In genomic region chrX:40173662-40174593, GRCh38 we compare ENCODE assay signal across 8 cellular contexts.
DNase-seq lines count a peak whose midpoint lies in the region; ATAC-seq and TF ChIP-seq lines count a peak whose summit lies in the region.

No MANE protein-coding gene starts in this region.

- DNase-seq in NCI-H2227 treated with DMSO at 0.1 percent for 48 hours (lab: John Stamatoyannopoulos, UW): peak; percentile 54
- peak; percentile 51 for DNase-seq in activated CD8-positive, alpha-beta memory T cell treated with anti-CD3 and anti-CD28 coated beads, Interleukin-2, amount 50 U/mL, for 4 hours
- DNase-seq in esophagus squamous epithelium (lab: John Stamatoyannopoulos, UW): peak; percentile 15
- no peak for DNase-seq in AML-193 (lab: John Stamatoyannopoulos, UW)
- DNase-seq in ACHN: no peak

- 21 to 22% methylated on average over 6 to 26 of the region's 39 CpGs for WGBS in esophagus squamous epithelium, 2 donors

- no peak for TF ChIP-seq CTCF in esophagus squamous epithelium (IDR thresholded peaks at IDR 0.05)

- intact Hi-C loops in esophagus squamous epithelium (cut with DNase I): loop anchor here (5.0 to 10.0 kb wide), 2 partner anchors 77 to 359 kb away; partner anchors contain the start of gene BCOR

- peaks cover 0 to 4% (median 0%) of the 10 kb centered on the region in 3 donors for H3K9me3 ChIP-seq in esophagus squamous epithelium

- H3K4me3 ChIP-seq in esophagus squamous epithelium (peak overlapping the region; percentile 53 to 64 (median 61)), rectal smooth muscle tissue (ENCODE audit: low read length) (peak overlapping the region; percentile 69)

- in situ Hi-C loops in ACHN (cut with HindIII; ENCODE audit: low pct_ligation_motif_present, low pct_unique_long_range_greater_than_20kb, low sequenced_read_pairs): no loop called here

- no peaks in the 10 kb centered on the region for H3K36me3 ChIP-seq in esophagus squamous epithelium
- no peaks in the 10 kb centered on the region for H3K36me3 ChIP-seq in rectal smooth muscle tissue (ENCODE audit: control insufficient read depth, insufficient read depth, low read length)

- H3K27ac ChIP-seq in esophagus squamous epithelium: peak overlapping the region; percentile 92 to 94 (median 92)
- peak overlapping the region; percentile 81 for H3K27ac ChIP-seq in rectal smooth muscle tissue (ENCODE audit: low read depth, low read length)

- TF ChIP-seq POLR2A in GM15510 (IDR thresholded peaks at IDR 0.05; ENCODE audit: borderline replicate concordance, extremely low read depth, insufficient read length) (peak; percentile 6), esophagus squamous epithelium (IDR thresholded peaks at IDR 0.05) (no peak)

- no peak for ATAC-seq in GM21360 (IDR thresholded peaks at IDR 0.05; ENCODE audit: unreplicated experiment)

- peaks cover 9 to 57% (median 14%) of the 10 kb centered on the region in 3 donors for H3K4me1 ChIP-seq in esophagus squamous epithelium
- H3K4me1 ChIP-seq in rectal smooth muscle tissue (ENCODE audit: control insufficient read depth, insufficient read depth, low read length): peaks cover 11% of the 10 kb centered on the region

- no peak overlapping the region for H3K9ac ChIP-seq in rectal smooth muscle tissue (ENCODE audit: low read length)

- peaks cover 0 to 13% (median 0%) of the 10 kb centered on the region in 4 donors for H3K27me3 ChIP-seq in esophagus squamous epithelium
- H3K27me3 ChIP-seq in rectal smooth muscle tissue (ENCODE audit: control insufficient read depth, insufficient read depth, low read length): no peaks in the 10 kb centered on the region

Comparison
In these comparisons a context has a peak if more than half of its experiments do, and no peak if none do; other contexts are left out.
1. DNase-seq: peak in NCI-H2227 treated with DMSO at 0.1 percent for 48 hours (single experiment), activated CD8-positive, alpha-beta memory T cell treated with anti-CD3 and anti-CD28 coated beads, Interleukin-2, amount 50 U/mL, for 4 hours (single experiment) and esophagus squamous epithelium (single experiment); none in AML-193 (0 of 2) and ACHN (single experiment).